8 cellular contexts compared by ENCODE assay signal in genomic region chr16:67547423-67548264, GRCh38. TPM values are rescaled to one million over a fixed set of nuclear protein-coding genes. Genes with fewer than 3 reads are reported as not detected.
A peak's percentile ranks its signal among the peaks of the same experiment; 100 is the strongest.
DNase-seq lines count a peak whose midpoint lies in the region; ATAC-seq and TF ChIP-seq lines count a peak whose summit lies in the region.

No MANE protein-coding gene starts in this region.

- H3K4me1 Mint-ChIP-seq in T-cell, result peaks cover 51 to 68% (median 58%) of the 10 kb centered on the region in 3 donors

- CTCF ChIA-PET in T-cell (lab: Charles Lee), result interaction anchor here (0.6 to 2.6 kb wide), 34 partner anchors 8 to 547 kb away, joined by 3 to 64 read pairs (median 4); partner anchors contain the start of genes ACD (in 2 of the 2), CARMIL2 (in 2 of the 2), CTCF (in 2 of the 2) and C16orf86 (in 1 of the 2)

- peaks cover 12% of the 10 kb centered on the region for H3K36me3 Mint-ChIP-seq in T-cell

- TF ChIP-seq CTCF in 22Rv1 (IDR thresholded peaks at IDR 0.05), result no peak

- no peaks in the 10 kb centered on the region for H3K27me3 Mint-ChIP-seq in T-cell

- H3K27ac ChIP-seq in 22Rv1, result peak overlapping the region; percentile 53; the same call in 1 of the 2 replicates

- peak; percentile 35 for TF ChIP-seq POLR2A in GM19099 (IDR thresholded peaks at IDR 0.05; ENCODE audit: extremely low read depth, insufficient read length, low read depth)

- DNase-seq in T-cell (peak in 32 of 34 experiments; percentile 25 to 73 (median 54)), germinal center (ENCODE audit: low spot score) (peak; percentile 86), NK-92 (lab: John Stamatoyannopoulos, UW; ENCODE audit: unreplicated experiment) (no peak), SK-N-DZ (ENCODE audit: low spot score) (no peak)
- no peak for DNase-seq in activated CD8-positive, alpha-beta memory T cell treated with anti-CD3 and anti-CD28 coated beads, Interleukin-2, amount 50 U/mL, for 48 hours

- H3K9me3 Mint-ChIP-seq in T-cell, result no peaks in the 10 kb centered on the region

- H3K4me3 Mint-ChIP-seq in T-cell, result peak overlapping the region; percentile 67 to 73 (median 72)

- POLR2A ChIA-PET in T-cell (lab: Charles Lee), result interaction anchor here (0.8 to 1.2 kb wide), 2 partner anchors 8 to 16 kb away, joined by 3 to 5 read pairs; no protein-coding TSS in a partner anchor

- ATAC-seq in T-cell (replicated peaks in 1 of 4), result peak; percentile 74 to 80 (median 78)
- no peak for ATAC-seq in HG03439 (IDR thresholded peaks at IDR 0.05; ENCODE audit: unreplicated experiment)

- H3K27ac Mint-ChIP-seq in T-cell, result peak overlapping the region; percentile 99

RNA-seq across cellular contexts. Expression of gene CTCF, which starts 14.7 kb away (rescaled TPM):
- 10 to 100 TPM; 55.3 to 69.0 (median 64.0) TPM for total RNA-seq in T-cell
- 39.9 and 43.7 TPM in 2 replicates for polyA plus RNA-seq in SK-N-DZ (2014; cell fraction: cytosol; rRNA removed)
- 26.0 and 33.8 TPM in 2 replicates for polyA plus RNA-seq in SK-N-DZ (2014; cell fraction: nucleus; rRNA removed)

RNA-seq across cellular contexts. Expression of gene RIPOR1, which starts 19.0 kb away (rescaled TPM):
- total RNA-seq in T-cell, result 10 to 100 TPM; 33.9 to 60.7 (median 52.4) TPM
- 15.0 and 16.7 TPM in 2 replicates for polyA plus RNA-seq in SK-N-DZ (2014; cell fraction: cytosol; rRNA removed)
- 21.7 and 69.4 TPM in 2 replicates for polyA plus RNA-seq in SK-N-DZ (2014; cell fraction: nucleus; rRNA removed)

Comparison
In these comparisons a context has a peak if more than half of its experiments do, and no peak if none do; other contexts are left out.
1. DNase-seq: peak in T-cell (32 of 34) and germinal center (single experiment); none in NK-92 (single experiment), activated CD8-positive, alpha-beta memory T cell treated with anti-CD3 and anti-CD28 coated beads, Interleukin-2, amount 50 U/mL, for 48 hours (single experiment) and SK-N-DZ (single experiment).